Comparison of ENCODE assay signal across 18 cellular contexts in genomic region chr4:145230726-145231125, GRCh38. TPM values are rescaled to one million over a fixed set of nuclear protein-coding genes. Genes with fewer than 3 reads are reported as not detected.
DNase-seq lines count a peak whose midpoint lies in the region; ATAC-seq lines count a peak whose summit lies in the region.
"Had no signal": no experiment of that assay in that cellular context is flagged by ENCODE, and none has a peak within 500 bp of the region (broad histone marks: within the 10 kb centered on the region; RNA-seq: fewer than 3 reads in every experiment).

No MANE protein-coding gene starts in this region.

- H3K4me1 ChIP-seq in adipocyte (ENCODE audit: control insufficient read depth, insufficient read depth, low read length): peaks cover 27% of the 10 kb centered on the region
- H3K4me1 ChIP-seq: sigmoid colon, SJSA1 had no signal

- no peaks in the 10 kb centered on the region for H3K36me3 ChIP-seq in adipocyte (ENCODE audit: control insufficient read depth, insufficient read depth, low read length, severe bottlenecking)
- H3K36me3 ChIP-seq: BLaER1 treated with 17β-estradiol and CSF1 and Interleukin-3, amounts not matched to agents 10 nM and 100 nM; esophagus muscularis mucosa; sigmoid colon; SJSA1 had no signal

- H3K9me3 ChIP-seq in adipocyte (ENCODE audit: control insufficient read depth, low read length): peaks cover 7% of the 10 kb centered on the region
- H3K9me3 ChIP-seq: esophagus muscularis mucosa, sigmoid colon, SJSA1 had no signal

- H3K4me3 ChIP-seq in adipocyte (ENCODE audit: low read length): peak overlapping the region; percentile 26
- H3K4me3 ChIP-seq: BLaER1 treated with 17β-estradiol and CSF1 and Interleukin-3, amounts not matched to agents 10 nM and 100 nM; esophagus muscularis mucosa; PC-9; sigmoid colon; SJSA1 had no signal

- DNase-seq in GM03348 (ENCODE audit: low spot score) (peak; percentile 71), adipocyte (ENCODE audit: low read depth) (peak; percentile 80), fibroblast of the conjunctiva (ENCODE audit: low read depth) (peak; percentile 44), renal cortical epithelial cell (ENCODE audit: low read depth) (peak; percentile 12)
- no peak for DNase-seq in activated CD8-positive, alpha-beta memory T cell treated with anti-CD3 and anti-CD28 coated beads for 24 hours
- DNase-seq: activated naive CD8-positive, alpha-beta T cell treated with anti-CD3 and anti-CD28 coated beads, Interleukin-2, amount 10 ng/mL, durations not matched to agents 7 days and 5 days; central memory CD4-positive, alpha-beta T cell; hypothalamus; NCI-H1417; NCI-H2171 treated with DMSO at 0.1 percent for 48 hours; PC-9; sigmoid colon had no signal

- ATAC-seq in GM21381 (IDR thresholded peaks at IDR 0.05; ENCODE audit: unreplicated experiment): no peak
- ATAC-seq in HG03159 (IDR thresholded peaks at IDR 0.05; ENCODE audit: unreplicated experiment): no peak
- ATAC-seq: activated T-helper 17 cell treated with anti-CD3 and anti-CD28 coated beads, Interleukin-2, amount 50 U/mL, for 72 hours had no signal

- no peak overlapping the region for H3K9ac ChIP-seq in adipocyte (ENCODE audit: low read length)
- H3K9ac ChIP-seq: BLaER1 treated with 17β-estradiol and CSF1 and Interleukin-3, amounts not matched to agents 10 nM and 100 nM had no signal

- no peaks in the 10 kb centered on the region for H3K27me3 ChIP-seq in adipocyte (replicated peaks; ENCODE audit: control insufficient read depth, insufficient read depth, low read length)
- H3K27me3 ChIP-seq: BLaER1 treated with 17β-estradiol and CSF1 and Interleukin-3, amounts not matched to agents 10 nM and 100 nM; esophagus muscularis mucosa; sigmoid colon; SJSA1 had no signal

RNA-seq across cellular contexts. Expression of gene OTUD4, which starts 50.3 kb away (rescaled TPM):
- 28.5 and 48.2 TPM in 2 replicates for total RNA-seq in renal cortical epithelial cell
